12 cellular contexts compared by ENCODE assay signal in genomic region chr1:95013948-95014574, GRCh38. TPM values are rescaled to one million over a fixed set of nuclear protein-coding genes. Genes with fewer than 3 reads are reported as not detected.
DNase-seq lines count a peak whose midpoint lies in the region; ATAC-seq, FAIRE-seq and TF ChIP-seq lines count a peak whose summit lies in the region.
"Had no signal": no experiment of that assay in that cellular context is flagged by ENCODE, and none has a peak within 500 bp of the region (broad histone marks: within the 10 kb centered on the region; RNA-seq: fewer than 3 reads in every experiment).

No MANE protein-coding gene starts in this region.

- peaks cover 6% of the 10 kb centered on the region for H3K36me3 Mint-ChIP-seq in neural crest cell (ENCODE audit: low read depth)
- H3K36me3 Mint-ChIP-seq in activated T-helper 1 cell treated with anti-CD3 and anti-CD28 coated beads, Interleukin-12 subunit alpha, Interleukin-12 subunit beta, Interleukin-2, Interleukin-4 antibody, amounts not matched to agents 30 ng/mL and 10 ng/mL and 1 ng/mL, durations not matched to agents 14 hours and 24 hours and 36 hours (ENCODE audit: low read depth), result no peaks in the 10 kb centered on the region
- H3K36me3 Mint-ChIP-seq in glutamatergic neuron (ENCODE audit: unreplicated experiment), result no peaks in the 10 kb centered on the region

- TF ChIP-seq EP300 in A549 (IDR thresholded peaks at IDR 0.05), result no peak

- intact Hi-C loops in activated T-helper 1 cell treated with anti-CD3 and anti-CD28 coated beads, Interleukin-12 subunit alpha, Interleukin-12 subunit beta, Interleukin-2, Interleukin-4 antibody, amounts not matched to agents 30 ng/mL and 10 ng/mL and 1 ng/mL, durations not matched to agents 14 hours and 24 hours and 36 hours (cut with micrococcal nuclease), result no loop called here

- no peak for TF ChIP-seq CTCF in A549 (IDR thresholded peaks at IDR 0.05)
- no peak for TF ChIP-seq CTCF in fibroblast of villous mesenchyme (IDR thresholded peaks at IDR 0.05; ENCODE audit: insufficient read depth, low read depth, low read length)
- no peak for TF ChIP-seq CTCF in neural crest cell (conservative IDR thresholded peaks at IDR 0.05)
- TF ChIP-seq CTCF in glutamatergic neuron (IDR thresholded peaks at IDR 0.05; ENCODE audit: partially characterized antibody, unreplicated experiment), result no peak

- no peak for TF ChIP-seq RAD21 in A549 (conservative IDR thresholded peaks at IDR 0.05 in 1 of 2, IDR thresholded peaks at IDR 0.05 in 1 of 2)

- TF ChIP-seq POLR2A in A549 (IDR thresholded peaks at IDR 0.05; ENCODE audit: low read length), result no peak

- DNase-seq in A549 (ENCODE audit: low read depth in 1 of 2, low spot score in 1 of 2) (no peak), NCI-H2196 (lab: John Stamatoyannopoulos, UW; ENCODE audit: unreplicated experiment) (peak; percentile 22), fibroblast of villous mesenchyme (ENCODE audit: low read depth) (peak; percentile 51), neural crest cell (ENCODE audit: low read depth, low spot score) (no peak), NCI-H1105 (lab: John Stamatoyannopoulos, UW) (no peak), glutamatergic neuron (no peak)
- no peak for DNase-seq in activated T-cell treated with anti-CD3 and anti-CD28 coated beads, Interleukin-2, amount 50 U/mL, for 48 hours
- no peak for DNase-seq in activated T-helper 1 cell treated with anti-CD3 and anti-CD28 coated beads, Interleukin-12 subunit alpha, Interleukin-12 subunit beta, Interleukin-2, Interleukin-4 antibody, amounts not matched to agents 30 ng/mL and 10 ng/mL and 1 ng/mL, durations not matched to agents 14 hours and 24 hours and 36 hours (ENCODE audit: low spot score)
- DNase-seq: activated T-cell treated with anti-CD3 and anti-CD28 coated beads, Interleukin-2, amount 50 U/mL, for 1 hour; BE2C; hippocampal formation; stimulated activated CD4-positive, alpha-beta T cell treated with anti-CD3 and anti-CD28 coated beads, Interleukin-4, amount 100 ng/mL, for 1 hour had no signal

- H3K27ac Mint-ChIP-seq in neural crest cell (ENCODE audit: unreplicated experiment) (peak overlapping the region; percentile 58), glutamatergic neuron (ENCODE audit: unreplicated experiment) (no peak overlapping the region)
- H3K27ac Mint-ChIP-seq in activated T-helper 1 cell treated with anti-CD3 and anti-CD28 coated beads, Interleukin-12 subunit alpha, Interleukin-12 subunit beta, Interleukin-2, Interleukin-4 antibody, amounts not matched to agents 30 ng/mL and 10 ng/mL and 1 ng/mL, durations not matched to agents 14 hours and 24 hours and 36 hours, result no peak overlapping the region

- peaks cover 17% of the 10 kb centered on the region for H3K4me1 ChIP-seq in A549
- H3K4me1 ChIP-seq: BE2C had no signal

- H3K4me1 Mint-ChIP-seq in neural crest cell, result peaks cover 31% of the 10 kb centered on the region
- no peaks in the 10 kb centered on the region for H3K4me1 Mint-ChIP-seq in activated T-helper 1 cell treated with anti-CD3 and anti-CD28 coated beads, Interleukin-12 subunit alpha, Interleukin-12 subunit beta, Interleukin-2, Interleukin-4 antibody, amounts not matched to agents 30 ng/mL and 10 ng/mL and 1 ng/mL, durations not matched to agents 14 hours and 24 hours and 36 hours (ENCODE audit: low read depth)
- peaks cover 21% of the 10 kb centered on the region for H3K4me1 Mint-ChIP-seq in glutamatergic neuron (ENCODE audit: low read depth, unreplicated experiment)

- FAIRE-seq in A549 (lab: Jason Lieb, UNC), result no peak

- H3K9me3 Mint-ChIP-seq in neural crest cell, result peaks cover 3% of the 10 kb centered on the region
- no peaks in the 10 kb centered on the region for H3K9me3 Mint-ChIP-seq in activated T-helper 1 cell treated with anti-CD3 and anti-CD28 coated beads, Interleukin-12 subunit alpha, Interleukin-12 subunit beta, Interleukin-2, Interleukin-4 antibody, amounts not matched to agents 30 ng/mL and 10 ng/mL and 1 ng/mL, durations not matched to agents 14 hours and 24 hours and 36 hours
- no peaks in the 10 kb centered on the region for H3K9me3 Mint-ChIP-seq in glutamatergic neuron (ENCODE audit: unreplicated experiment)

- H3K27me3 Mint-ChIP-seq in neural crest cell (ENCODE audit: low read depth), result no peaks in the 10 kb centered on the region
- H3K27me3 Mint-ChIP-seq in activated T-helper 1 cell treated with anti-CD3 and anti-CD28 coated beads, Interleukin-12 subunit alpha, Interleukin-12 subunit beta, Interleukin-2, Interleukin-4 antibody, amounts not matched to agents 30 ng/mL and 10 ng/mL and 1 ng/mL, durations not matched to agents 14 hours and 24 hours and 36 hours (ENCODE audit: insufficient read depth), result no peaks in the 10 kb centered on the region
- no peaks in the 10 kb centered on the region for H3K27me3 Mint-ChIP-seq in glutamatergic neuron (ENCODE audit: unreplicated experiment)

- POLR2A ChIA-PET in A549 (lab: Yijun Ruan, JAX), result no interaction called here

- CTCF ChIA-PET in A549 (lab: Yijun Ruan, JAX), result interaction anchor here (0.7 to 2.1 kb wide), 2 partner anchors 28 to 30 kb away, joined by 3 to 7 read pairs; no protein-coding TSS in a partner anchor

- H3K4me3 Mint-ChIP-seq in neural crest cell (no peak overlapping the region), glutamatergic neuron (ENCODE audit: unreplicated experiment) (no peak overlapping the region)
- H3K4me3 Mint-ChIP-seq in activated T-helper 1 cell treated with anti-CD3 and anti-CD28 coated beads, Interleukin-12 subunit alpha, Interleukin-12 subunit beta, Interleukin-2, Interleukin-4 antibody, amounts not matched to agents 30 ng/mL and 10 ng/mL and 1 ng/mL, durations not matched to agents 14 hours and 24 hours and 36 hours, result no peak overlapping the region

- H3K4me2 ChIP-seq in A549, result 0 out of 3 replicates have a peak overlapping the region, but pooled peaks have one; percentile 20

- no peak overlapping the region for H3K27ac ChIP-seq in A549

- H3K4me3 ChIP-seq in A549 (no peak overlapping the region), fibroblast of villous mesenchyme (ENCODE audit: low read depth, low read length) (no peak overlapping the region)

- no peak for ATAC-seq in A549

- no peaks in the 10 kb centered on the region for H3K9me3 ChIP-seq in A549
- H3K9me3 ChIP-seq: BE2C had no signal

- WGBS in A549 (ENCODE audit: missing lambda C conversion rate), result 54% methylated on average over 2 of the region's 2 CpGs

TF ChIP-seq in A549, 52 proteins besides CTCF, POLR2A, EP300 and RAD21 (continues in another document):
- TF ChIP-seq, protein P1, sequence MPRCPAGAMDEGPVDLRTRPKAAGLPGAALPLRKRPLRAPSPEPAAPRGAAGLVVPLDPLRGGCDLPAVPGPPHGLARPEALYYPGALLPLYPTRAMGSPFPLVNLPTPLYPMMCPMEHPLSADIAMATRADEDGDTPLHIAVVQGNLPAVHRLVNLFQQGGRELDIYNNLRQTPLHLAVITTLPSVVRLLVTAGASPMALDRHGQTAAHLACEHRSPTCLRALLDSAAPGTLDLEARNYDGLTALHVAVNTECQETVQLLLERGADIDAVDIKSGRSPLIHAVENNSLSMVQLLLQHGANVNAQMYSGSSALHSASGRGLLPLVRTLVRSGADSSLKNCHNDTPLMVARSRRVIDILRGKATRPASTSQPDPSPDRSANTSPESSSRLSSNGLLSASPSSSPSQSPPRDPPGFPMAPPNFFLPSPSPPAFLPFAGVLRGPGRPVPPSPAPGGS (IDR thresholded peaks at IDR 0.05), result no peak
- TF ChIP-seq, protein P2, sequence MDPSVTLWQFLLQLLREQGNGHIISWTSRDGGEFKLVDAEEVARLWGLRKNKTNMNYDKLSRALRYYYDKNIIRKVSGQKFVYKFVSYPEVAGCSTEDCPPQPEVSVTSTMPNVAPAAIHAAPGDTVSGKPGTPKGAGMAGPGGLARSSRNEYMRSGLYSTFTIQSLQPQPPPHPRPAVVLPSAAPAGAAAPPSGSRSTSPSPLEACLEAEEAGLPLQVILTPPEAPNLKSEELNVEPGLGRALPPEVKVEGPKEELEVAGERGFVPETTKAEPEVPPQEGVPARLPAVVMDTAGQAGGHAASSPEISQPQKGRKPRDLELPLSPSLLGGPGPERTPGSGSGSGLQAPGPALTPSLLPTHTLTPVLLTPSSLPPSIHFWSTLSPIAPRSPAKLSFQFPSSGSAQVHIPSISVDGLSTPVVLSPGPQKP (IDR thresholded peaks at IDR 0.05; ENCODE audit: low read depth, low read length), result no peak
- TF ChIP-seq JUN (IDR thresholded peaks at IDR 0.05) (no peak), TFCP2L1 (CRISPR knock-in tag; IDR thresholded peaks at IDR 0.05) (no peak), MAFK (IDR thresholded peaks at IDR 0.05; ENCODE audit: partially characterized antibody) (no peak), RARB (CRISPR knock-in tag; IDR thresholded peaks at IDR 0.05) (no peak), BHLHE40 (IDR thresholded peaks at IDR 0.05; ENCODE audit: low read depth, low read length) (no peak), ATOH8 (CRISPR knock-in tag; IDR thresholded peaks at IDR 0.05; ENCODE audit: low read depth) (no peak), ZC3H11A (IDR thresholded peaks at IDR 0.05) (no peak)
- TF ChIP-seq, protein P3, sequence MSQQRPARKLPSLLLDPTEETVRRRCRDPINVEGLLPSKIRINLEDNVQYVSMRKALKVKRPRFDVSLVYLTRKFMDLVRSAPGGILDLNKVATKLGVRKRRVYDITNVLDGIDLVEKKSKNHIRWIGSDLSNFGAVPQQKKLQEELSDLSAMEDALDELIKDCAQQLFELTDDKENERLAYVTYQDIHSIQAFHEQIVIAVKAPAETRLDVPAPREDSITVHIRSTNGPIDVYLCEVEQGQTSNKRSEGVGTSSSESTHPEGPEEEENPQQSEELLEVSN (IDR thresholded peaks at IDR 0.05; ENCODE audit: borderline replicate concordance, low read depth), result no peak

RNA-seq across cellular contexts. Expression of gene ALG14, which starts 58.7 kb away (rescaled TPM):
- polyA plus RNA-seq in A549 (2011; rRNA removed) (5.0 and 5.3 TPM in 2 replicates), A549 (2017; fragmentation: RNase III; extraction: RNeasy Plus Mini Kit Qiagen cat#74134 plus additional on column Dnase treatment) (5.4 to 7.1 TPM (median 5.7 TPM) in 3 replicates)
- 4.5 and 5.1 TPM in 2 replicates for polyA plus RNA-seq in A549 (2012; cell fraction: cytosol; rRNA removed)
- polyA plus RNA-seq in A549 (2012; cell fraction: nucleus; rRNA removed), result 0.78 and 1.2 TPM in 2 replicates
- 7.3 and 12.6 TPM in 2 replicates for polyA minus RNA-seq in A549 (2011; rRNA and poly(A)+ RNA removed)
- total RNA-seq in fibroblast of villous mesenchyme (4.7 and 6.4 TPM in 2 replicates), neural crest cell (4.5 and 5.5 TPM in 2 replicates), glutamatergic neuron (ENCODE audit: unreplicated experiment) (4.7 TPM)
- total RNA-seq in activated T-helper 1 cell treated with anti-CD3 and anti-CD28 coated beads, Interleukin-12 subunit alpha, Interleukin-12 subunit beta, Interleukin-2, Interleukin-4 antibody, amounts not matched to agents 30 ng/mL and 10 ng/mL and 1 ng/mL, durations not matched to agents 14 hours and 24 hours and 36 hours, result 1.9 and 2.4 TPM in 2 replicates

Comparison
In these comparisons a context has a peak if more than half of its experiments do, and no peak if none do; other contexts are left out.
1. DNase-seq: peak in NCI-H2196 (single experiment) and fibroblast of villous mesenchyme (single experiment); none in A549 (0 of 2), neural crest cell (single experiment), NCI-H1105 (single experiment), activated T-cell treated with anti-CD3 and anti-CD28 coated beads, Interleukin-2, amount 50 U/mL, for 48 hours (0 of 2), activated T-helper 1 cell treated with anti-CD3 and anti-CD28 coated beads, Interleukin-12 subunit alpha, Interleukin-12 subunit beta, Interleukin-2, Interleukin-4 antibody, amounts not matched to agents 30 ng/mL and 10 ng/mL and 1 ng/mL, durations not matched to agents 14 hours and 24 hours and 36 hours (single experiment) and glutamatergic neuron (single experiment).